In the genomic region with DNA sequence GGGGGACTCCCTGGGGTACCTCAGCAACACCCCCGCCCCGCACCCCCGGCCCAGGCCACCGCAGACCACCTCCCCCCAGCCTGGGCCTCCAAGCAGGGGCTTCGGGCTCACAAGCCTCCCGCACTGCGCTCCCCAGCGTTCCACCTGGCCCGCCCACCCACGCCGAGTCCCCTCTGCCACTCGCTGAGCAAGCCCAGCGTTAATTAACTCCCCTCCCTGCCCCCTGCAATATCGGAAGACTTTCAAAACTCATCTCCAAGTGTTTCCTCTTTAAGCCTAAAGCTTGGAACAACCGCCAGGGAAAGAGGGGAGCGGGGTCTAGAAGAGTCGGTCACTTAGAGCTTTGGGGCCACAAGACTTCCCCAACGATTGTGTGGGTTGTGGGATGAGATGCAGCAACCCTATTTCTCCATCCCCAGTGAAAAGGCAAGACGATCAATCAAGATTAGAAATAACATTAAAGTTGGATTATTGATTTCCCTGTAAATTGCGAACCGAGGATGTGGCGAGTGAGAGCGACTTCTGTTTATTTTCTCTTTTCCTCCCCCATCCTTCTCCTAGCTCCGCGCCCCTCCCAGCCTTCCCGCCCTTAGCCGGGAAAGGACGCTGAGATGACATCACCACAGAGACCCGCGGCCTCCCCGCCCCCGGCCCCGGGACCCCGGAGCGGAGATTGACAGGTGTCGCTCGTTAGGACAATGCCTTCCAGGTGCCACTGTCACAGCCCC, we compare ENCODE assay signal across 1 cellular context.
TF ChIP-seq lines count a peak whose summit lies in the region.

No MANE protein-coding gene starts in this region.

TF ChIP-seq in IMR-90, 13 proteins besides CTCF, POLR2A, EP300 and RAD21 (continued from another document):
- TF ChIP-seq RFX5 (IDR thresholded peaks at IDR 0.05; ENCODE audit: low read depth, low read length) (no peak), CEBPB (IDR thresholded peaks at IDR 0.05; ENCODE audit: low read depth, low read length) (no peak), NFE2L2 (IDR thresholded peaks at IDR 0.05; ENCODE audit: low read depth, low read length) (no peak)
- TF ChIP-seq, protein P1, sequence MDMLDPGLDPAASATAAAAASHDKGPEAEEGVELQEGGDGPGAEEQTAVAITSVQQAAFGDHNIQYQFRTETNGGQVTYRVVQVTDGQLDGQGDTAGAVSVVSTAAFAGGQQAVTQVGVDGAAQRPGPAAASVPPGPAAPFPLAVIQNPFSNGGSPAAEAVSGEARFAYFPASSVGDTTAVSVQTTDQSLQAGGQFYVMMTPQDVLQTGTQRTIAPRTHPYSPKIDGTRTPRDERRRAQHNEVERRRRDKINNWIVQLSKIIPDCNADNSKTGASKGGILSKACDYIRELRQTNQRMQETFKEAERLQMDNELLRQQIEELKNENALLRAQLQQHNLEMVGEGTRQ (IDR thresholded peaks at IDR 0.05; ENCODE audit: low read depth, low read length), result no peak
